14 cellular contexts compared by ENCODE assay signal in the genomic region with DNA sequence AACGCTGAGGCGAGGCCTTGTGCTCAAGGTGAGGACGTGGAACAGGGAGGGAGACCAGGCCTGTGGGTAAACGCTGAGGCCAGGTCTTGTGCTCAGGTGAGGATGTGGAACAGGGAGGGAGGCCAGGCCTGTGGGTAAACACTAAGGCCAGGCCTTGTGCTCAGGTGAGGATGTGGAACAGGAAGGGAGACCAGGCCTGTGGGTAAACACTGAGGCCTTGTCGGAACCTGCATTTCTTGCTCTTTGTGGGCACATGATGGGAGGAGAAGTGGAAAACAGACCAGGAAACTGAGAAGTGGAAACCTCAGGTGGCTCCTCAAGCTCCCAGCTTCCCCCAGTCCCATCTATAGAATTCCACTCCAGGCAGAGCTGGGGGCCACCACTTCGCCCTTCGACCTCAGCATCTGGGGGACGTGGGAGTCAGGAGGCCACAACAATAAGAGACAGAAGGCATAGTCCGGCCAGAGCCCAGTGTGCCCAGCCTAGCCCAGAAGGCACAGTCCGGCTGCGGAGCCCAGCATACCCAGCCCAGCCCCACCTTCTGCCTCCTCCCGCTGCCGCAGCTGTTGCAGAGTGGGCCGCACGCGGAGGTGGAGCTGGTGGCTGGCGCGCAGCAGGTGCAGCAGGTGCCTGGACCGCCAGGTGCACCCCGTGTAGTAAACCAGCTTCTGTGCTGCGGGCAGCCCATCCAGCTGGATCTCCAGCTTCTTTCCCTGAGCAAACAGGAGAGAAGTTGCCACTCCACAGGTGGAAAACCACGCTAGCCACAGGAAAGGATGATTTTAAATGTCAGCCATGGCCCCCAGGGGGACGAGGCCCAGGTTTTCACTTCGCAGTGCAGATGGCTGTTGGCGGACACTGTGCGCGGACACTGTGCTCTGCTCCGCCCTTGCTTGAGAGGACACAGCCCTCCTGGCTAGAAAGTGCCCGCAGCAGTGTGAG. TPM values are rescaled to one million over a fixed set of nuclear protein-coding genes. Genes with fewer than 3 reads are reported as not detected.
DNase-seq lines count a peak whose midpoint lies in the region; ATAC-seq and TF ChIP-seq lines count a peak whose summit lies in the region.
"Had no signal": no experiment of that assay in that cellular context is flagged by ENCODE, and none has a peak within 500 bp of the region (broad histone marks: within the 10 kb centered on the region; RNA-seq: fewer than 3 reads in every experiment).

No MANE protein-coding gene starts in this region.

- H3K27ac Mint-ChIP-seq in neural crest cell (ENCODE audit: unreplicated experiment) = peak overlapping the region; percentile 62
- H3K27ac Mint-ChIP-seq: activated T-cell treated with anti-CD3 and anti-CD28 coated beads, Interleukin-2, amount 50 U/mL, for 72 hours had no signal

- H3K9me3 ChIP-seq in WERI-Rb-1 (ENCODE audit: severe bottlenecking) = no peaks in the 10 kb centered on the region

- no peak for TF ChIP-seq CTCF in neural crest cell (conservative IDR thresholded peaks at IDR 0.05)
- TF ChIP-seq CTCF in WERI-Rb-1 (IDR thresholded peaks at IDR 0.05; ENCODE audit: low read depth, low read length) = no peak

- H3K36me3 ChIP-seq in WERI-Rb-1 = no peaks in the 10 kb centered on the region

- ATAC-seq in HG03280 (IDR thresholded peaks at IDR 0.05; ENCODE audit: unreplicated experiment) = no peak
- ATAC-seq: activated T-cell treated with anti-CD3 and anti-CD28 coated beads, Interleukin-2, amount 50 U/mL, for 72 hours had no signal

- no peak overlapping the region for H3K4me3 Mint-ChIP-seq in neural crest cell
- H3K4me3 Mint-ChIP-seq: activated T-cell treated with anti-CD3 and anti-CD28 coated beads, Interleukin-2, amount 50 U/mL, for 72 hours; central memory CD8-positive, alpha-beta T cell had no signal

- H3K9me3 Mint-ChIP-seq in neural crest cell = no peaks in the 10 kb centered on the region
- H3K9me3 Mint-ChIP-seq: activated T-cell treated with anti-CD3 and anti-CD28 coated beads, Interleukin-2, amount 50 U/mL, for 72 hours; central memory CD8-positive, alpha-beta T cell had no signal

- no peaks in the 10 kb centered on the region for H3K27me3 ChIP-seq in WERI-Rb-1 (ENCODE audit: insufficient read depth, low read depth, severe bottlenecking)

- H3K4me3 ChIP-seq in WERI-Rb-1 (ENCODE audit: low read depth, low read length) = no peak overlapping the region

- H3K27me3 Mint-ChIP-seq in neural crest cell (ENCODE audit: low read depth) = no peaks in the 10 kb centered on the region
- H3K27me3 Mint-ChIP-seq: central memory CD8-positive, alpha-beta T cell had no signal

- DNase-seq in DMS53 treated with DMSO at 0.1 percent for 48 hours (lab: John Stamatoyannopoulos, UW; ENCODE audit: unreplicated experiment) = peak; percentile 78
- peak; percentile 67 for DNase-seq in NCI-H187 treated with DMSO at 0.1 percent for 48 hours (lab: John Stamatoyannopoulos, UW)
- peak; percentile 84 for DNase-seq in NCI-H748 treated with DMSO at 0.1 percent for 48 hours (lab: John Stamatoyannopoulos, UW)
- DNase-seq in neural crest cell (ENCODE audit: low read depth, low spot score) = no peak
- DNase-seq in NCI-H446 treated with DMSO at 0.1 percent for 48 hours (lab: John Stamatoyannopoulos, UW) = no peak
- no peak for DNase-seq in glomerular visceral epithelial cell (ENCODE audit: extremely low spot score)
- DNase-seq in WERI-Rb-1 = no peak
- DNase-seq: activated T-cell treated with anti-CD3 and anti-CD28 coated beads, Interleukin-2, amount 50 U/mL, for 72 hours; foreskin melanocyte; NCI-H82 had no signal

- H3K4me1 Mint-ChIP-seq in neural crest cell = no peaks in the 10 kb centered on the region
- H3K4me1 Mint-ChIP-seq: central memory CD8-positive, alpha-beta T cell had no signal

- H3K27ac ChIP-seq in WERI-Rb-1 = no peak overlapping the region

- no peaks in the 10 kb centered on the region for H3K36me3 Mint-ChIP-seq in neural crest cell (ENCODE audit: low read depth)

RNA-seq across cellular contexts. Expression of gene FRMD1, which starts 17.5 kb away (rescaled TPM):
- not detected in 2 replicates for total RNA-seq in neural crest cell
- total RNA-seq: LHCN-M2, skeletal muscle tissue had no signal

Comparison
In these comparisons a context has a peak if more than half of its experiments do, and no peak if none do; other contexts are left out.
1. DNase-seq: peak in DMS53 treated with DMSO at 0.1 percent for 48 hours (single experiment), NCI-H187 treated with DMSO at 0.1 percent for 48 hours (single experiment) and NCI-H748 treated with DMSO at 0.1 percent for 48 hours (single experiment); none in neural crest cell (single experiment), NCI-H446 treated with DMSO at 0.1 percent for 48 hours (single experiment), glomerular visceral epithelial cell (single experiment) and WERI-Rb-1 (single experiment).